1 cellular context compared by ENCODE assay signal in genomic region chr6:90227693-90228092, GRCh38.
TF ChIP-seq lines count a peak whose summit lies in the region.

No MANE protein-coding gene starts in this region.

TF ChIP-seq in GM23338, 12 proteins besides CTCF, POLR2A, EP300 and RAD21 (continued from another document):
- TF ChIP-seq ZNF331 (CRISPR knock-in tag; IDR thresholded peaks at IDR 0.05; ENCODE audit: low read depth) (no peak), EZH2phosphoT487 (IDR thresholded peaks at IDR 0.05; ENCODE audit: unreplicated experiment) (no peak), JUNB (IDR thresholded peaks at IDR 0.05; ENCODE audit: unreplicated experiment) (no peak), ZNF462 (CRISPR knock-in tag; IDR thresholded peaks at IDR 0.05) (no peak), STAT1 (IDR thresholded peaks at IDR 0.05; ENCODE audit: unreplicated experiment) (no peak), CREB1 (CRISPR knock-in tag; IDR thresholded peaks at IDR 0.05; ENCODE audit: low read depth) (no peak), EZH2 (IDR thresholded peaks at IDR 0.05; ENCODE audit: low read depth, unreplicated experiment) (no peak)
